Comparison of ENCODE assay signal across 9 cellular contexts in the genomic region with DNA sequence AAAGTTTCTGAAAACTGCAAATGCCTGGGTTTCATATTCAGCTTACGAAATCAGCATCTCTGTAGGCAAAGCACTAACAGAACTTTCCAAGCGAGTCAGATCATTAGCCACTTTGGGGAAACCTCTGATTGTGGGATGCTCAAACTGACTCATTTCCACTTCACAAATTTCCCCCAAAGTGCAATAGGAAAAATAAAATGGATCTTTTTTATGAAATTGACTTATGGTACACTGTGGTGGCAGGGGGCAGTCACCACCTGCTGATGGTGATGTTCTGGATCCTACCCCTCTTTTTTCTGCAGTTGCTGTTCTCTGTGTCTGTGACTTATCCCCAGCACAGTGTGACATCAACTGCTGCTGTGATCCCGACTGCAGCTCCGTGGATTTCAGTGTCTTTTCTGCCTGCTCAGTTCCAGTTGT. TPM values are rescaled to one million over a fixed set of nuclear protein-coding genes. Genes with fewer than 3 reads are reported as not detected.
DNase-seq lines count a peak whose midpoint lies in the region; ATAC-seq and TF ChIP-seq lines count a peak whose summit lies in the region.
"Had no signal": no experiment of that assay in that cellular context is flagged by ENCODE, and none has a peak within 500 bp of the region (broad histone marks: within the 10 kb centered on the region; RNA-seq: fewer than 3 reads in every experiment).

No MANE protein-coding gene starts in this region.

- no peaks in the 10 kb centered on the region for H4K20me1 ChIP-seq in BLaER1 treated with 17β-estradiol and CSF1 and Interleukin-3, amounts not matched to agents 10 nM and 100 nM

- no peak for TF ChIP-seq POLR2A in thyroid gland (IDR thresholded peaks at IDR 0.05)
- no peak for TF ChIP-seq POLR2A in heart left ventricle (IDR thresholded peaks at IDR 0.05)

- peak overlapping the region in 4 of 11 experiments; percentile 1 to 34 (median 4); a peak in 2 of 22 replicates for H3K9ac ChIP-seq in BLaER1 treated with 17β-estradiol and CSF1 and Interleukin-3, amounts not matched to agents 10 nM and 100 nM

- H3K4me1 ChIP-seq in BLaER1 treated with 17β-estradiol and CSF1 and Interleukin-3, amounts not matched to agents 10 nM and 100 nM: peaks cover 15 to 32% (median 23%) of the 10 kb centered on the region in 10 experiments
- H3K4me1 ChIP-seq in thyroid gland (peaks cover 5 to 6% of the 10 kb centered on the region in 2 donors), heart right ventricle (peaks cover 0 to 7% (median 4%) of the 10 kb centered on the region in 9 donors), heart left ventricle (peaks cover 0 to 6% (median 3%) of the 10 kb centered on the region in 12 donors)

- no peak overlapping the region for H3K27ac ChIP-seq in BLaER1 treated with 17β-estradiol and CSF1 and Interleukin-3, amounts not matched to agents 10 nM and 100 nM
- H3K27ac ChIP-seq in thyroid gland: no peak overlapping the region
- no peak overlapping the region for H3K27ac ChIP-seq in heart right ventricle
- H3K27ac ChIP-seq in heart left ventricle: no peak overlapping the region

- peak; percentile 51 for ATAC-seq in GM19043 (IDR thresholded peaks at IDR 0.05; ENCODE audit: low read depth, unreplicated experiment)
- peak; percentile 63 for ATAC-seq in HG03460 (IDR thresholded peaks at IDR 0.05; ENCODE audit: unreplicated experiment)
- ATAC-seq in heart right ventricle: no peak
- ATAC-seq in heart left ventricle: no peak
- ATAC-seq: effector memory CD8-positive, alpha-beta T cell had no signal

- H3K27me3 ChIP-seq in BLaER1 treated with 17β-estradiol and CSF1 and Interleukin-3, amounts not matched to agents 10 nM and 100 nM: no peaks in the 10 kb centered on the region
- H3K27me3 ChIP-seq in thyroid gland (no peaks in the 10 kb centered on the region), heart right ventricle (no peaks in the 10 kb centered on the region), heart left ventricle (no peaks in the 10 kb centered on the region)

- peak overlapping the region; percentile 46 for H3K4me3 Mint-ChIP-seq in activated naive CD8-positive, alpha-beta T cell
- H3K4me3 Mint-ChIP-seq: effector memory CD8-positive, alpha-beta T cell had no signal

- H3K27ac Mint-ChIP-seq in activated naive CD8-positive, alpha-beta T cell: peak overlapping the region; percentile 61
- H3K27ac Mint-ChIP-seq: effector memory CD8-positive, alpha-beta T cell had no signal

- H3K36me3 Mint-ChIP-seq in activated naive CD8-positive, alpha-beta T cell: peaks cover 3% of the 10 kb centered on the region

- H3K4me1 Mint-ChIP-seq in activated naive CD8-positive, alpha-beta T cell (ENCODE audit: low read depth): peaks cover 9% of the 10 kb centered on the region

- no peak for DNase-seq in thyroid gland
- no peak for DNase-seq in effector CD8-positive, alpha-beta T cell (lab: John Stamatoyannopoulos, UW)
- no peak for DNase-seq in heart right ventricle
- no peak for DNase-seq in heart left ventricle
- DNase-seq: effector memory CD8-positive, alpha-beta T cell had no signal

- no peaks in the 10 kb centered on the region for H3K9me3 Mint-ChIP-seq in activated naive CD8-positive, alpha-beta T cell (ENCODE audit: low read depth)
- H3K9me3 Mint-ChIP-seq: effector memory CD8-positive, alpha-beta T cell had no signal

- no peak for TF ChIP-seq CTCF in thyroid gland (IDR thresholded peaks at IDR 0.05)
- no peak for TF ChIP-seq CTCF in heart right ventricle (IDR thresholded peaks at IDR 0.05)
- peak in 1 of 12 donors; percentile 7 for TF ChIP-seq CTCF in heart left ventricle (IDR thresholded peaks at IDR 0.05)

- peak overlapping the region in 8 of 11 experiments; percentile 0 to 53 (median 30); a peak in 9 of 22 replicates for H3K4me2 ChIP-seq in BLaER1 treated with 17β-estradiol and CSF1 and Interleukin-3, amounts not matched to agents 10 nM and 100 nM

- no peaks in the 10 kb centered on the region for H3K9me3 ChIP-seq in BLaER1 treated with 17β-estradiol and CSF1 and Interleukin-3, amounts not matched to agents 10 nM and 100 nM (replicated peaks in 1 of 11)
- H3K9me3 ChIP-seq in thyroid gland (no peaks in the 10 kb centered on the region), heart right ventricle (no peaks in the 10 kb centered on the region), heart left ventricle (no peaks in the 10 kb centered on the region)

- 85 to 88% methylated on average over 4 of the region's 4 CpGs for WGBS in thyroid gland, 2 donors
- WGBS in heart right ventricle, 2 donors: 82% methylated on average over 4 of the region's 4 CpGs
- 76 to 87% (median 81%) methylated on average over 4 of the region's 4 CpGs for WGBS in heart left ventricle, 4 donors

- H3K4me3 ChIP-seq in BLaER1 treated with 17β-estradiol and CSF1 and Interleukin-3, amounts not matched to agents 10 nM and 100 nM: no peak overlapping the region
- H3K4me3 ChIP-seq in thyroid gland (replicated peaks in 1 of 3) (no peak overlapping the region), heart right ventricle (no peak overlapping the region), heart left ventricle (no peak overlapping the region)

- H3K27me3 Mint-ChIP-seq in activated naive CD8-positive, alpha-beta T cell: no peaks in the 10 kb centered on the region
- H3K27me3 Mint-ChIP-seq: effector memory CD8-positive, alpha-beta T cell had no signal

- H3K36me3 ChIP-seq in BLaER1 treated with 17β-estradiol and CSF1 and Interleukin-3, amounts not matched to agents 10 nM and 100 nM: no peaks in the 10 kb centered on the region; a peak in 1 of 22 replicates
- H3K36me3 ChIP-seq in thyroid gland (no peaks in the 10 kb centered on the region), heart right ventricle (peaks cover 0 to 31% (median 0%) of the 10 kb centered on the region in 9 donors), heart left ventricle (peaks cover 0 to 17% (median 0%) of the 10 kb centered on the region in 9 donors)

- intact Hi-C loops in thyroid gland (cut with DNase I): no loop called here
- intact Hi-C loops in heart right ventricle (cut with DNase I): loop anchor here in 8 of 10 donors (10.0 kb wide), 3 partner anchors 75 to 265 kb away; no protein-coding TSS in a partner anchor
- intact Hi-C loops in heart left ventricle (cut with DNase I): loop anchor here in 6 of 10 donors (5.0 to 10.0 kb wide), 4 partner anchors 73 to 268 kb away; no protein-coding TSS in a partner anchor

RNA-seq across cellular contexts. Expression of a gene that starts 5.6 kb away (rescaled TPM):
- total RNA-seq in thyroid gland: 100 to 1,000 TPM in 3 of 4 donors, 10 to 100 TPM in 1; 98.8 to 204 (median 125) TPM
- 10 to 100 TPM; 14.2 to 31.9 (median 25.2) TPM for total RNA-seq in heart right ventricle
- 10 to 100 TPM; 16.2 to 49.6 TPM for polyA plus RNA-seq in heart right ventricle
- total RNA-seq in heart left ventricle: 10 to 100 TPM; 17.3 to 27.7 (median 20.2) TPM
- polyA plus RNA-seq in heart left ventricle: 10 to 100 TPM; 12.6 to 18.5 TPM

RNA-seq across cellular contexts. Expression of a gene that starts 36.4 kb away (rescaled TPM):
- total RNA-seq in thyroid gland: 10 to 100 TPM; 15.8 to 28.9 (median 22.8) TPM
- total RNA-seq in heart right ventricle: 100 to 1,000 TPM in 1 of 10 donors, 10 to 100 TPM in 9; 66.0 to 162 (median 79.4) TPM
- 10 to 100 TPM; 18.9 to 20.4 TPM for polyA plus RNA-seq in heart right ventricle
- total RNA-seq in heart left ventricle: 100 to 1,000 TPM in 1 of 9 donors, 10 to 100 TPM in 8; 47.5 to 113 (median 72.7) TPM
- polyA plus RNA-seq in heart left ventricle: 10 to 100 TPM; 26.6 to 53.1 TPM

Comparison
In these comparisons a context has a peak if more than half of its experiments do, and no peak if none do; other contexts are left out.
1. ATAC-seq: peak in GM19043 (single experiment) and HG03460 (single experiment); none in heart right ventricle (0 of 8) and heart left ventricle (0 of 4).